Comparison of ENCODE assay signal across 16 cellular contexts in genomic region chr9:112516769-112517168, GRCh38. TPM values are rescaled to one million over a fixed set of nuclear protein-coding genes. Genes with fewer than 3 reads are reported as not detected.
DNase-seq lines count a peak whose midpoint lies in the region; ATAC-seq, FAIRE-seq and TF ChIP-seq lines count a peak whose summit lies in the region.
"Had no signal": no experiment of that assay in that cellular context is flagged by ENCODE, and none has a peak within 500 bp of the region (broad histone marks: within the 10 kb centered on the region; RNA-seq: fewer than 3 reads in every experiment).

No MANE protein-coding gene starts in this region.

- CTCF ChIA-PET in WTC11 (lab: Charles Lee) = no interaction called here

- peak overlapping the region; percentile 28; the same call in 1 of the 2 replicates for H3K4me2 ChIP-seq in GM23338

- peaks cover 15% of the 10 kb centered on the region; the same call in 1 of the 2 replicates for H3K4me1 ChIP-seq in GM23338 (ENCODE audit: insufficient read depth)
- H3K4me1 ChIP-seq: BE2C had no signal

- DNase-seq in D721Med (ENCODE audit: insufficient read length, low spot score) = no peak
- no peak for DNase-seq in GM23338 (ENCODE audit: low spot score)
- no peak for DNase-seq in WTC11 (ENCODE audit: low spot score)
- no peak for DNase-seq in nephron progenitor cell
- DNase-seq in T1000 (lab: John Stamatoyannopoulos, UW) = no peak
- DNase-seq: BE2C; C1 segment of cervical spinal cord; CD4-positive, CD25-positive, alpha-beta regulatory T cell; CD8-positive, alpha-beta memory T cell; COR-L47; GDM1 had no signal

- peaks cover 3% of the 10 kb centered on the region for H4K20me1 ChIP-seq in GM23338 (replicated peaks; ENCODE audit: insufficient read depth)

- H3K36me3 ChIP-seq in GM23338 (ENCODE audit: insufficient read depth) = no peaks in the 10 kb centered on the region
- H3K36me3 ChIP-seq: BE2C, HAP-1 had no signal

- H3K4me3 ChIP-seq in GM23338 = no peak overlapping the region
- H3K4me3 ChIP-seq: HAP-1 had no signal

- peaks cover 68% of the 10 kb centered on the region for H3K79me2 ChIP-seq in GM23338 (replicated peaks; ENCODE audit: insufficient read depth)

- no peaks in the 10 kb centered on the region for H3K27me3 ChIP-seq in GM23338 (ENCODE audit: insufficient read depth)
- H3K27me3 ChIP-seq: BE2C had no signal

- no peak overlapping the region for H3K27ac Mint-ChIP-seq in GM23338
- peak overlapping the region; percentile 36; the same call in 1 of the 2 replicates for H3K27ac Mint-ChIP-seq in WTC11
- H3K27ac Mint-ChIP-seq in nephron progenitor cell = peak overlapping the region; percentile 71
- H3K27ac Mint-ChIP-seq: CD4-positive, CD25-positive, alpha-beta regulatory T cell; CD8-positive, alpha-beta memory T cell; IgD-negative memory B cell had no signal

- H2AFZ ChIP-seq in GM23338 = no peak overlapping the region

- H3K36me3 Mint-ChIP-seq in GM23338 (ENCODE audit: low read depth) (peaks cover 5% of the 10 kb centered on the region), WTC11 (peaks cover 4% of the 10 kb centered on the region), nephron progenitor cell (ENCODE audit: low read depth) (peaks cover 11% of the 10 kb centered on the region)
- H3K36me3 Mint-ChIP-seq: CD4-positive, CD25-positive, alpha-beta regulatory T cell; CD8-positive, alpha-beta memory T cell; IgD-negative memory B cell had no signal

- H3K27me3 Mint-ChIP-seq in GM23338 (ENCODE audit: insufficient read depth, low read depth, poor library complexity) (no peaks in the 10 kb centered on the region), WTC11 (ENCODE audit: low read depth) (no peaks in the 10 kb centered on the region), nephron progenitor cell (ENCODE audit: low read depth, poor library complexity) (peaks cover 3% of the 10 kb centered on the region)
- H3K27me3 Mint-ChIP-seq: CD4-positive, CD25-positive, alpha-beta regulatory T cell; IgD-negative memory B cell had no signal

- POLR2A ChIA-PET in WTC11 (lab: Charles Lee) = no interaction called here

- H3F3A ChIP-seq in GM23338 (replicated peaks; ENCODE audit: low read depth) = no peaks in the 10 kb centered on the region

- H3K27ac ChIP-seq in GM23338 (ENCODE audit: low read depth) = no peak overlapping the region

- ATAC-seq in GM23338 = no peak
- ATAC-seq in WTC11 = no peak
- no peak for ATAC-seq in GM21619 (IDR thresholded peaks at IDR 0.05; ENCODE audit: unreplicated experiment)
- ATAC-seq: HepG2 had no signal

- no peak for TF ChIP-seq CTCF in D721Med (IDR thresholded peaks at IDR 0.05; ENCODE audit: insufficient read depth, missing control alignments)
- TF ChIP-seq CTCF in GM23338 (conservative IDR thresholded peaks at IDR 0.05; ENCODE audit: low read depth in 2 of 2) = no peak
- TF ChIP-seq CTCF in WTC11 (IDR thresholded peaks at IDR 0.05) = no peak
- no peak for TF ChIP-seq CTCF in nephron progenitor cell (IDR thresholded peaks at IDR 0.05)

- no peak overlapping the region for H3K4me3 Mint-ChIP-seq in GM23338
- H3K4me3 Mint-ChIP-seq in WTC11 = no peak overlapping the region
- H3K4me3 Mint-ChIP-seq in nephron progenitor cell = no peak overlapping the region
- H3K4me3 Mint-ChIP-seq: CD4-positive, CD25-positive, alpha-beta regulatory T cell; CD8-positive, alpha-beta memory T cell; IgD-negative memory B cell had no signal

- H3K9me3 Mint-ChIP-seq in GM23338 = peaks cover 6% of the 10 kb centered on the region; the same call in 2 of the 3 replicates
- no peaks in the 10 kb centered on the region for H3K9me3 Mint-ChIP-seq in WTC11
- peaks cover 12% of the 10 kb centered on the region for H3K9me3 Mint-ChIP-seq in nephron progenitor cell
- H3K9me3 Mint-ChIP-seq: CD4-positive, CD25-positive, alpha-beta regulatory T cell; CD8-positive, alpha-beta memory T cell; IgD-negative memory B cell had no signal

- H3K4me1 Mint-ChIP-seq in GM23338 = peaks cover 20% of the 10 kb centered on the region
- H3K4me1 Mint-ChIP-seq in WTC11 = peaks cover 37% of the 10 kb centered on the region
- no peaks in the 10 kb centered on the region for H3K4me1 Mint-ChIP-seq in nephron progenitor cell
- H3K4me1 Mint-ChIP-seq: CD8-positive, alpha-beta memory T cell had no signal

- peak; percentile 21 for FAIRE-seq in D721Med (lab: Jason Lieb, UNC)
- FAIRE-seq: H1, HepG2 had no signal

- H3K9me2 ChIP-seq in GM23338 (ENCODE audit: insufficient read depth) = no peaks in the 10 kb centered on the region

TF ChIP-seq in GM23338, 12 proteins besides CTCF, POLR2A, EP300 and RAD21 (continues in another document):
- TF ChIP-seq ZNF114 (CRISPR knock-in tag; IDR thresholded peaks at IDR 0.05) (no peak), ETS1 (IDR thresholded peaks at IDR 0.05) (no peak), POLR2AphosphoS5 (IDR thresholded peaks at IDR 0.05; ENCODE audit: low read depth) (no peak)

TF ChIP-seq in WTC11, 78 proteins besides CTCF, POLR2A, EP300 and RAD21 (continues in another document):
- TF ChIP-seq NFATC4 (CRISPR knock-in tag; IDR thresholded peaks at IDR 0.05) = no peak
- no peak for TF ChIP-seq ZNF425 (CRISPR knock-in tag; conservative IDR thresholded peaks at IDR 0.05)
- no peak for TF ChIP-seq E2F5 (CRISPR knock-in tag; IDR thresholded peaks at IDR 0.05)
- no peak for TF ChIP-seq ZNF671 (CRISPR knock-in tag; IDR thresholded peaks at IDR 0.05)
- no peak for TF ChIP-seq ATF2 (CRISPR knock-in tag; IDR thresholded peaks at IDR 0.05; ENCODE audit: borderline replicate concordance, low read depth)
- no peak for TF ChIP-seq ZNF263 (CRISPR knock-in tag; IDR thresholded peaks at IDR 0.05; ENCODE audit: low read depth)
- no peak for TF ChIP-seq STAT6 (CRISPR knock-in tag; conservative IDR thresholded peaks at IDR 0.05; ENCODE audit: low read depth)
- no peak for TF ChIP-seq ZNF317 (CRISPR knock-in tag; IDR thresholded peaks at IDR 0.05; ENCODE audit: borderline replicate concordance, low read depth)
- TF ChIP-seq ZNF423 (CRISPR knock-in tag; IDR thresholded peaks at IDR 0.05) = no peak
- TF ChIP-seq GRHL2 (CRISPR knock-in tag; IDR thresholded peaks at IDR 0.05; ENCODE audit: insufficient replicate concordance, severe bottlenecking) = no peak
- TF ChIP-seq ATF3 (CRISPR knock-in tag; conservative IDR thresholded peaks at IDR 0.05) = no peak

RNA-seq across cellular contexts. Expression of gene KIAA1958, which starts 30.1 kb away (rescaled TPM):
- 37.9 and 41.7 TPM in 2 replicates for total RNA-seq in GM23338 (2014; rRNA removed; shearing (Covaris generic))
- 7.6 and 9.4 TPM in 2 replicates for polyA plus RNA-seq in GM23338 (2016; fragmentation: Nextera tagmentation; extraction: Ambion mirVana)
- 41.0 to 43.6 TPM (median 42.7 TPM) in 3 replicates for total RNA-seq in WTC11 (2021)
